In the genomic region with DNA sequence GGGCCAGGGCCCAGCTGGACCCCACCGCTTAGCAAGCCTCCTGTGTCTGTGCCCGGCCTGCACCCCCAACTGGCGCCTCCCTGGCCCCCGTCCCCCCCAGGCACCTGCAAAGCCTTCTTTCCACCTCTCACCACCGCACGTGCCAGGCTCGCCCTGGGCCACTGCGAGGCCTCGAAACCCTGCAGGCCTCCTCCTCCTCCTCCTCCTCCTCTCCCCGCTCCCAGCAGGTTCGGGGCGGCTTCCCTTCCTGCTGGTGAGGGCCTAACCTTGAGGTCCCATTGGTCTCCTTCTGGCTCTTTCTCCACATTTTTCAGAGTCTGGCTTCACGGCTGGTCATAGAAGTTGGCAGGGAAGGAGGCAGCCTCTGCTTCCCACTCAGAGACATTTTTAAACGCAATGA, we compare ENCODE assay signal across 1 cellular context.
TF ChIP-seq lines count a peak whose summit lies in the region.

No MANE protein-coding gene starts in this region.

TF ChIP-seq in WTC11, 78 proteins besides CTCF, POLR2A, EP300 and RAD21 (continued from another document):
- TF ChIP-seq, protein P1, sequence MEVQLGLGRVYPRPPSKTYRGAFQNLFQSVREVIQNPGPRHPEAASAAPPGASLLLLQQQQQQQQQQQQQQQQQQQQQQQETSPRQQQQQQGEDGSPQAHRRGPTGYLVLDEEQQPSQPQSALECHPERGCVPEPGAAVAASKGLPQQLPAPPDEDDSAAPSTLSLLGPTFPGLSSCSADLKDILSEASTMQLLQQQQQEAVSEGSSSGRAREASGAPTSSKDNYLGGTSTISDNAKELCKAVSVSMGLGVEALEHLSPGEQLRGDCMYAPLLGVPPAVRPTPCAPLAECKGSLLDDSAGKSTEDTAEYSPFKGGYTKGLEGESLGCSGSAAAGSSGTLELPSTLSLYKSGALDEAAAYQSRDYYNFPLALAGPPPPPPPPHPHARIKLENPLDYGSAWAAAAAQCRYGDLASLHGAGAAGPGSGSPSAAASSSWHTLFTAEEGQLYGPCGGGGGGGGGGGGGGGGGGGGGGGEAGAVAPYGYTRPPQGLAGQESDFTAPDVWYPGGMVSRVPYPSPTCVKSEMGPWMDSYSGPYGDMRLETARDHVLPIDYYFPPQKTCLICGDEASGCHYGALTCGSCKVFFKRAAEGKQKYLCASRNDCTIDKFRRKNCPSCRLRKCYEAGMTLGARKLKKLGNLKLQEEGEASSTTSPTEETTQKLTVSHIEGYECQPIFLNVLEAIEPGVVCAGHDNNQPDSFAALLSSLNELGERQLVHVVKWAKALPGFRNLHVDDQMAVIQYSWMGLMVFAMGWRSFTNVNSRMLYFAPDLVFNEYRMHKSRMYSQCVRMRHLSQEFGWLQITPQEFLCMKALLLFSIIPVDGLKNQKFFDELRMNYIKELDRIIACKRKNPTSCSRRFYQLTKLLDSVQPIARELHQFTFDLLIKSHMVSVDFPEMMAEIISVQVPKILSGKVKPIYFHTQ (CRISPR knock-in tag; IDR thresholded peaks at IDR 0.05), result no peak
- TF ChIP-seq, protein P2, sequence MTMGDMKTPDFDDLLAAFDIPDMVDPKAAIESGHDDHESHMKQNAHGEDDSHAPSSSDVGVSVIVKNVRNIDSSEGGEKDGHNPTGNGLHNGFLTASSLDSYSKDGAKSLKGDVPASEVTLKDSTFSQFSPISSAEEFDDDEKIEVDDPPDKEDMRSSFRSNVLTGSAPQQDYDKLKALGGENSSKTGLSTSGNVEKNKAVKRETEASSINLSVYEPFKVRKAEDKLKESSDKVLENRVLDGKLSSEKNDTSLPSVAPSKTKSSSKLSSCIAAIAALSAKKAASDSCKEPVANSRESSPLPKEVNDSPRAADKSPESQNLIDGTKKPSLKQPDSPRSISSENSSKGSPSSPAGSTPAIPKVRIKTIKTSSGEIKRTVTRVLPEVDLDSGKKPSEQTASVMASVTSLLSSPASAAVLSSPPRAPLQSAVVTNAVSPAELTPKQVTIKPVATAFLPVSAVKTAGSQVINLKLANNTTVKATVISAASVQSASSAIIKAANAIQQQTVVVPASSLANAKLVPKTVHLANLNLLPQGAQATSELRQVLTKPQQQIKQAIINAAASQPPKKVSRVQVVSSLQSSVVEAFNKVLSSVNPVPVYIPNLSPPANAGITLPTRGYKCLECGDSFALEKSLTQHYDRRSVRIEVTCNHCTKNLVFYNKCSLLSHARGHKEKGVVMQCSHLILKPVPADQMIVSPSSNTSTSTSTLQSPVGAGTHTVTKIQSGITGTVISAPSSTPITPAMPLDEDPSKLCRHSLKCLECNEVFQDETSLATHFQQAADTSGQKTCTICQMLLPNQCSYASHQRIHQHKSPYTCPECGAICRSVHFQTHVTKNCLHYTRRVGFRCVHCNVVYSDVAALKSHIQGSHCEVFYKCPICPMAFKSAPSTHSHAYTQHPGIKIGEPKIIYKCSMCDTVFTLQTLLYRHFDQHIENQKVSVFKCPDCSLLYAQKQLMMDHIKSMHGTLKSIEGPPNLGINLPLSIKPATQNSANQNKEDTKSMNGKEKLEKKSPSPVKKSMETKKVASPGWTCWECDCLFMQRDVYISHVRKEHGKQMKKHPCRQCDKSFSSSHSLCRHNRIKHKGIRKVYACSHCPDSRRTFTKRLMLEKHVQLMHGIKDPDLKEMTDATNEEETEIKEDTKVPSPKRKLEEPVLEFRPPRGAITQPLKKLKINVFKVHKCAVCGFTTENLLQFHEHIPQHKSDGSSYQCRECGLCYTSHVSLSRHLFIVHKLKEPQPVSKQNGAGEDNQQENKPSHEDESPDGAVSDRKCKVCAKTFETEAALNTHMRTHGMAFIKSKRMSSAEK (CRISPR knock-in tag; IDR thresholded peaks at IDR 0.05; ENCODE audit: borderline replicate concordance), result no peak
- TF ChIP-seq NFATC4 (CRISPR knock-in tag; IDR thresholded peaks at IDR 0.05), result no peak
- TF ChIP-seq OVOL2 (CRISPR knock-in tag; IDR thresholded peaks at IDR 0.05; ENCODE audit: borderline replicate concordance), result no peak
- TF ChIP-seq TEAD1 (CRISPR knock-in tag; IDR thresholded peaks at IDR 0.05), result no peak
- TF ChIP-seq, protein P3, sequence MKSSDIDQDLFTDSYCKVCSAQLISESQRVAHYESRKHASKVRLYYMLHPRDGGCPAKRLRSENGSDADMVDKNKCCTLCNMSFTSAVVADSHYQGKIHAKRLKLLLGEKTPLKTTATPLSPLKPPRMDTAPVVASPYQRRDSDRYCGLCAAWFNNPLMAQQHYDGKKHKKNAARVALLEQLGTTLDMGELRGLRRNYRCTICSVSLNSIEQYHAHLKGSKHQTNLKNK (CRISPR knock-in tag; IDR thresholded peaks at IDR 0.05), result no peak
- no peak for TF ChIP-seq ESRRA (CRISPR knock-in tag; IDR thresholded peaks at IDR 0.05; ENCODE audit: borderline replicate concordance)
- TF ChIP-seq CREM (CRISPR knock-in tag; IDR thresholded peaks at IDR 0.05), result no peak
- no peak for TF ChIP-seq ZNF416 (CRISPR knock-in tag; IDR thresholded peaks at IDR 0.05)
